8 cellular contexts compared by ENCODE assay signal in the genomic region with DNA sequence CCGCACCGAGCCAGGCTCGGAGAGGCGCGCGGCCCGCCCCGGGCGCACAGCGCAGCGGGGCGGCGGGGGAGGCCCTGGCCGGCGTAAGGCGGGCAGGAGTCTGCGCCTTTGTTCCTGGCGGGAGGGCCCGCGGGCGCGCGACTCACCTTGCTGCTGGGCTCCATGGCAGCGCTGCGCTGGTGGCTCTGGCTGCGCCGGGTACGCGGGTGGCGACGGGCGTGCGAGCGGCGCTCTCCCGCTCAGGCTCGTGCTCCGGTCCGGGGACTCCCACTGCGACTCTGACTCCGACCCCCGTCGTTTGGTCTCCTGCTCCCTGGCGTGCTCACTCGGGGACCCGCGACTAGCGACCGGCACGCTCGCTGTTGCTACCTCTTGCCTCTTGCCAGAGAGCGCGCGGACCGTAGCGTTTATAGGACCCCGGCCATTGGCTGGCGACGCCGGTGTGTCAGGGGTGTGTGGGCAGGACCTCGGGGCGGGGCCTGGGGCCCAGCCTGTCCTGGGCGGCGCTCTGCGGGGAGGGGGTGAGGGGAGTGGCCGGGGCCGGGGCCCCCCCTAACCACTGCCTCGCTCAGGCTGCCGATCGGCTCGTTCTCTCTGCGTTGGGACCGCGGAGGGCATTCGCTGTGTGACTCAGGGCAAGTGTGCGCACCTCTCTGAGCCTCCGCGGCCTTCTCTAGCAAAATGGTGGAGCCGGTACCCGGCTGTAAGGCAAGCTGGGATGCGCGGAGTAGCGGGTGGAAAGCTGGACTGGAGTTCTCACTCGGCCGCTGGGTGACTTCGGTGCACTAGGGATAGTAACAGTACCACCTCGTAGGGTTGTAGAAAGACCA. TPM values are rescaled to one million over a fixed set of nuclear protein-coding genes. Genes with fewer than 3 reads are reported as not detected.
DNase-seq lines count a peak whose midpoint lies in the region; ATAC-seq and TF ChIP-seq lines count a peak whose summit lies in the region.

A gene (minus strand): TSS at position 381 of the 830 bp plus-strand sequence. CDS start 217 bp downstream, at position 164.

- H3K27ac ChIP-seq in SK-N-MC (no peak within 1 kb of the TSS), temporal lobe (ENCODE audit: low read depth, low read length) (peak within 1 kb of the TSS; percentile 78)

- no peak for TF ChIP-seq CTCF in HFF-Myc (IDR thresholded peaks at IDR 0.05; ENCODE audit: low read depth, low read length, missing control alignments)
- TF ChIP-seq CTCF in omental fat pad (IDR thresholded peaks at IDR 0.05): no peak

- H3K27ac Mint-ChIP-seq in activated naive CD4-positive, alpha-beta T cell treated with anti-CD3 and anti-CD28 coated beads, Interleukin-2, amount 10 ng/mL, durations not matched to agents 7 days and 5 days: peak within 1 kb of the TSS; percentile 99

- peak within 1 kb of the TSS; percentile 76 for H3K9ac ChIP-seq in SK-N-MC (ENCODE audit: insufficient read length)

- no peaks in the 10 kb centered on the region for H3K9me3 Mint-ChIP-seq in activated naive CD4-positive, alpha-beta T cell treated with anti-CD3 and anti-CD28 coated beads, Interleukin-2, amount 10 ng/mL, durations not matched to agents 7 days and 5 days

- no peaks in the 10 kb centered on the region for H3K9me3 ChIP-seq in SK-N-MC (ENCODE audit: low read depth, low read length)

- peak; percentile 98 for DNase-seq in GM03348 (ENCODE audit: low spot score)
- DNase-seq in HFF-Myc (ENCODE audit: extremely low read depth, low read depth): peak; percentile 78
- DNase-seq in MV-4-11 (lab: John Stamatoyannopoulos, UW): peak; percentile 88
- DNase-seq in SK-N-MC (ENCODE audit: low read depth, low spot score): peak; percentile 22
- peak; percentile 97 for DNase-seq in activated naive CD4-positive, alpha-beta T cell treated with anti-CD3 and anti-CD28 coated beads, Interleukin-2, amount 10 ng/mL, durations not matched to agents 7 days and 5 days
- DNase-seq in glomerular endothelial cell (ENCODE audit: extremely low read depth, low read depth, low spot score): peak; percentile 44
- DNase-seq in omental fat pad (ENCODE audit: low spot score): peak; percentile 64

- H3K4me3 Mint-ChIP-seq in activated naive CD4-positive, alpha-beta T cell treated with anti-CD3 and anti-CD28 coated beads, Interleukin-2, amount 10 ng/mL, durations not matched to agents 7 days and 5 days: peak within 1 kb of the TSS; percentile 99

- peaks cover 43% of the 10 kb centered on the region for H3K27me3 Mint-ChIP-seq in activated naive CD4-positive, alpha-beta T cell treated with anti-CD3 and anti-CD28 coated beads, Interleukin-2, amount 10 ng/mL, durations not matched to agents 7 days and 5 days

- no peaks in the 10 kb centered on the region for H3K36me3 ChIP-seq in SK-N-MC (ENCODE audit: insufficient read depth, low read length)

- peaks cover 59% of the 10 kb centered on the region for H3K4me1 Mint-ChIP-seq in activated naive CD4-positive, alpha-beta T cell treated with anti-CD3 and anti-CD28 coated beads, Interleukin-2, amount 10 ng/mL, durations not matched to agents 7 days and 5 days

- peaks cover 33% of the 10 kb centered on the region for H3K36me3 Mint-ChIP-seq in activated naive CD4-positive, alpha-beta T cell treated with anti-CD3 and anti-CD28 coated beads, Interleukin-2, amount 10 ng/mL, durations not matched to agents 7 days and 5 days

- CTCF ChIA-PET in activated naive CD4-positive, alpha-beta T cell treated with anti-CD3 and anti-CD28 coated beads, Interleukin-2, amount 10 ng/mL, durations not matched to agents 7 days and 5 days (lab: Charles Lee): interaction anchor here (1.0 to 1.5 kb wide), 2 partner anchors 17 to 33 kb away, joined by 3 read pairs; no protein-coding TSS in a partner anchor

- peak; percentile 89 for ATAC-seq in omental fat pad (ENCODE audit: low FRiP score)

- H3K4me3 ChIP-seq in HFF-Myc (replicated peaks; ENCODE audit: low read depth, low read length): peak within 1 kb of the TSS; percentile 87
- H3K4me3 ChIP-seq in SK-N-MC: peak within 1 kb of the TSS; percentile 82

RNA-seq across cellular contexts. Expression of the gene that starts here (rescaled TPM):
- total RNA-seq in glomerular endothelial cell (126 and 197 TPM in 2 replicates), omental fat pad (10 to 100 TPM; 13.4 to 71.5 (median 48.0) TPM), temporal lobe (44.0 TPM)

Comparison
In these comparisons a context has a peak if more than half of its experiments do, and no peak if none do; other contexts are left out.
1. DNase-seq: peak in every context shown above with its lines; median percentile 98 in GM03348; 97 in activated naive CD4-positive, alpha-beta T cell treated with anti-CD3 and anti-CD28 coated beads, Interleukin-2, amount 10 ng/mL, durations not matched to agents 7 days and 5 days; 88 in MV-4-11; 78 in HFF-Myc; 64 in omental fat pad; 44 in glomerular endothelial cell; 22 in SK-N-MC.